Comparison of ENCODE assay signal across 8 cellular contexts in genomic region chr22:21001601-21002325, GRCh38. TPM values are rescaled to one million over a fixed set of nuclear protein-coding genes. Genes with fewer than 3 reads are reported as not detected.
DNase-seq lines count a peak whose midpoint lies in the region; ATAC-seq, FAIRE-seq and TF ChIP-seq lines count a peak whose summit lies in the region.

Gene THAP7 (minus strand): TSS chr22:21002118. CDS start chr22:21001911, 207 bp downstream.

- peak within 1 kb of the TSS; percentile 99 for H3K4me2 ChIP-seq in keratinocyte (ENCODE audit: control insufficient read depth, extremely low read depth, insufficient read depth, low read depth, low read length)

- peak; percentile 98 for TF ChIP-seq POLR2A in GM19193 (IDR thresholded peaks at IDR 0.05; ENCODE audit: extremely low read depth, insufficient read depth, insufficient read length)

- dilution Hi-C loops in keratinocyte (cut with MboI; ENCODE audit: extremely low pct_ligation_motif_present, low sequenced_read_pairs): no loop called here

- no peak for TF ChIP-seq CTCF in keratinocyte (optimal IDR thresholded peaks at IDR 0.05 in 1 of 3, IDR thresholded peaks at IDR 0.05 in 1 of 3, conservative IDR thresholded peaks at IDR 0.05 in 1 of 3; ENCODE audit: extremely low read depth in 1 of 3, insufficient read depth in 2 of 3, low read length in 3 of 3)

- H3K79me2 ChIP-seq in keratinocyte (ENCODE audit: control insufficient read depth, insufficient read depth, low read length): peaks cover 28% of the 10 kb centered on the region

- no peak for FAIRE-seq in keratinocyte (lab: Jason Lieb, UNC)

- H3K27me3 ChIP-seq in keratinocyte (ENCODE audit: control insufficient read depth, extremely low read depth, insufficient read depth, low read length): no peaks in the 10 kb centered on the region

- peaks cover 12 to 14% of the 10 kb centered on the region in 2 experiments for H3K36me3 ChIP-seq in keratinocyte (ENCODE audit: control insufficient read depth in 2 of 2, extremely low read depth in 1 of 2, insufficient read depth in 2 of 2, low read length in 2 of 2)

- no peaks in the 10 kb centered on the region for H4K20me1 ChIP-seq in keratinocyte (ENCODE audit: control insufficient read depth, extremely low read depth, insufficient read depth, low read length)

- H3K4me3 ChIP-seq in keratinocyte (ENCODE audit: control insufficient read depth in 2 of 3, extremely low read depth in 1 of 3, insufficient read depth in 2 of 3, low read depth in 1 of 3, low read length in 3 of 3): peak within 1 kb of the TSS; percentile 83 to 91 (median 90)

- peak; percentile 95 for DNase-seq in Ammon's horn (ENCODE audit: low spot score)
- DNase-seq in NCI-H460 (ENCODE audit: extremely low read depth, low read depth): peak; percentile 87
- peak; percentile 98 for DNase-seq in activated CD4-positive, CD25-positive, alpha-beta regulatory T cell treated with anti-CD3 and anti-CD28 coated beads, Interleukin-2, amount 50 U/mL, for 72 hours
- DNase-seq in cerebellar cortex (ENCODE audit: low spot score): peak; percentile 96
- DNase-seq in keratinocyte (ENCODE audit: low read depth, low spot score): peak; percentile 84
- DNase-seq in stimulated activated CD4-positive, alpha-beta T cell treated with anti-CD3 and anti-CD28 coated beads, Interleukin-12 subunit alpha, Interleukin-12 subunit beta, amount 100 ng/mL, for 48 hours (ENCODE audit: low read depth in 2 of 3, low spot score in 1 of 3): peak; percentile 89 to 97 (median 92)

- peak within 1 kb of the TSS; percentile 94 for H3K9ac ChIP-seq in keratinocyte (ENCODE audit: control insufficient read depth, extremely low read depth, insufficient read depth, low read length)

- no peaks in the 10 kb centered on the region for H3K9me1 ChIP-seq in keratinocyte (ENCODE audit: control insufficient read depth, extremely low read depth, insufficient read depth, low read length)

- peak within 1 kb of the TSS; percentile 84 for H2AFZ ChIP-seq in keratinocyte (ENCODE audit: control insufficient read depth, low read length)

- H3K9me3 ChIP-seq in keratinocyte (ENCODE audit: control insufficient read depth, low read depth, low read length): no peaks in the 10 kb centered on the region

- H3K4me1 ChIP-seq in keratinocyte (ENCODE audit: control insufficient read depth, extremely low read depth, insufficient read depth, low read length): peaks cover 20% of the 10 kb centered on the region

- H3K27ac ChIP-seq in keratinocyte (ENCODE audit: control insufficient read depth, insufficient read depth, low read length): peak within 1 kb of the TSS; percentile 93

- ATAC-seq in HG03432 (IDR thresholded peaks at IDR 0.05; ENCODE audit: unreplicated experiment): peak; percentile 86

RNA-seq across cellular contexts. Expression of gene THAP7, which starts in this region (rescaled TPM):
- 21.3 and 28.0 TPM in 2 replicates for total RNA-seq in NCI-H460 (2014; rRNA removed; shearing (Covaris generic))
- 47.9 and 90.8 TPM in 2 replicates for polyA plus RNA-seq in NCI-H460 (2014; cell fraction: nucleus; rRNA removed)
- 10.4 to 14.8 TPM (median 14.2 TPM) in 3 replicates for polyA plus RNA-seq in keratinocyte
- polyA plus RNA-seq in keratinocyte (2011; ENCODE audit: low read depth): 11.7 TPM
- 5.6 and 10.7 TPM in 2 replicates for polyA plus RNA-seq in keratinocyte (2011; cell fraction: cytosol; rRNA removed)
- 11.0 and 12.6 TPM in 2 replicates for polyA plus RNA-seq in keratinocyte (2011; cell fraction: nucleus; rRNA removed)
- 7.7 and 14.4 TPM in 2 replicates for polyA plus RNA-seq in keratinocyte (2012; ENCODE audit: low replicate concordance)
- polyA minus RNA-seq in keratinocyte: 4.3 to 6.5 TPM (median 6.4 TPM) in 3 replicates
- 6.7 TPM for polyA minus RNA-seq in keratinocyte (2011; cell fraction: cytosol; rRNA and poly(A)+ RNA removed)
- 3.2 and 4.9 TPM in 2 replicates for polyA minus RNA-seq in keratinocyte (2011; cell fraction: nucleus; rRNA and poly(A)+ RNA removed)

Comparison
In these comparisons a context has a peak if more than half of its experiments do, and no peak if none do; other contexts are left out.
1. Peak in every context shown above with its lines: DNase-seq, ATAC-seq, H3K4me3 ChIP-seq and H3K27ac ChIP-seq.